In genomic region chr6:149387787-149388512, GRCh38 we compare ENCODE assay signal across 1 cellular context.
TF ChIP-seq lines count a peak whose summit lies in the region.

No MANE protein-coding gene starts in this region.

TF ChIP-seq in HepG2, 621 proteins besides CTCF, POLR2A, EP300 and RAD21 (continued from another document):
- TF ChIP-seq ATF7 (IDR thresholded peaks at IDR 0.05) (no peak), ATF7 (CRISPR knock-in tag; IDR thresholded peaks at IDR 0.05) (no peak), HIC2 (CRISPR knock-in tag; IDR thresholded peaks at IDR 0.05; ENCODE audit: low read depth) (no peak), ZSCAN30 (CRISPR knock-in tag; IDR thresholded peaks at IDR 0.05) (no peak), SNAI1 (CRISPR knock-in tag; IDR thresholded peaks at IDR 0.05; ENCODE audit: borderline replicate concordance) (no peak), FOXJ3 (CRISPR knock-in tag; IDR thresholded peaks at IDR 0.05; ENCODE audit: borderline replicate concordance) (no peak), ZNF646 (CRISPR knock-in tag; IDR thresholded peaks at IDR 0.05) (no peak), BRCA1 (CRISPR knock-in tag; IDR thresholded peaks at IDR 0.05) (no peak)
- TF ChIP-seq, protein P1, sequence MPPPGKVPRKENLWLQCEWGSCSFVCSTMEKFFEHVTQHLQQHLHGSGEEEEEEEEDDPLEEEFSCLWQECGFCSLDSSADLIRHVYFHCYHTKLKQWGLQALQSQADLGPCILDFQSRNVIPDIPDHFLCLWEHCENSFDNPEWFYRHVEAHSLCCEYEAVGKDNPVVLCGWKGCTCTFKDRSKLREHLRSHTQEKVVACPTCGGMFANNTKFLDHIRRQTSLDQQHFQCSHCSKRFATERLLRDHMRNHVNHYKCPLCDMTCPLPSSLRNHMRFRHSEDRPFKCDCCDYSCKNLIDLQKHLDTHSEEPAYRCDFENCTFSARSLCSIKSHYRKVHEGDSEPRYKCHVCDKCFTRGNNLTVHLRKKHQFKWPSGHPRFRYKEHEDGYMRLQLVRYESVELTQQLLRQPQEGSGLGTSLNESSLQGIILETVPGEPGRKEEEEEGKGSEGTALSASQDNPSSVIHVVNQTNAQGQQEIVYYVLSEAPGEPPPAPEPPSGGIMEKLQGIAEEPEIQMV (CRISPR knock-in tag; IDR thresholded peaks at IDR 0.05; ENCODE audit: low read depth) = no peak
